Comparison of ENCODE assay signal across 12 cellular contexts in genomic region chr5:158877124-158877581, GRCh38.
DNase-seq lines count a peak whose midpoint lies in the region; ATAC-seq and TF ChIP-seq lines count a peak whose summit lies in the region.
"Had no signal": no experiment of that assay in that cellular context is flagged by ENCODE, and none has a peak within 500 bp of the region (broad histone marks: within the 10 kb centered on the region; RNA-seq: fewer than 3 reads in every experiment).

No MANE protein-coding gene starts in this region.

- 27 to 36% (median 29%) methylated on average over 4 of the region's 4 CpGs for WGBS in heart left ventricle, 4 donors

- no peaks in the 10 kb centered on the region for H3K27me3 ChIP-seq in ascending aorta
- no peaks in the 10 kb centered on the region for H3K27me3 ChIP-seq in heart left ventricle
- H3K27me3 ChIP-seq in lower lobe of right lung (ENCODE audit: low read depth): no peaks in the 10 kb centered on the region
- H3K27me3 ChIP-seq in MG63: no peaks in the 10 kb centered on the region

- ATAC-seq in heart left ventricle: peak in 3 of 4 donors; percentile 25 to 51 (median 27)
- no peak for ATAC-seq in lower lobe of right lung
- ATAC-seq: CD8-positive, alpha-beta T cell had no signal

- DNase-seq in ascending aorta (ENCODE audit: low spot score in 2 of 2): no peak
- DNase-seq in heart left ventricle: no peak
- DNase-seq in stromal cell of bone marrow (ENCODE audit: low read depth): peak; percentile 54
- no peak for DNase-seq in DMS153 treated with DMSO at 0.1 percent for 48 hours (lab: John Stamatoyannopoulos, UW; ENCODE audit: unreplicated experiment)
- no peak for DNase-seq in lower lobe of right lung
- no peak for DNase-seq in MG63
- DNase-seq: activated CD4-positive, CD25-positive, alpha-beta regulatory T cell treated with anti-CD3 and anti-CD28 coated beads, Interleukin-2, amount 50 U/mL, for 72 hours; CD8-positive, alpha-beta T cell; kidney glomerular epithelial cell; NCI-H1105 treated with DMSO at 0.1 percent for 48 hours; NCI-H510A treated with DMSO at 0.1 percent for 48 hours had no signal

- H3K4me3 ChIP-seq in ascending aorta (peak overlapping the region in 1 of 2 donors; percentile 16), heart left ventricle (peak overlapping the region in 1 of 12 donors; percentile 2), lower lobe of right lung (no peak overlapping the region), MG63 (no peak overlapping the region)

- intact Hi-C loops in ascending aorta (cut with DNase I) (loop anchor here (2.0 to 10.0 kb wide), 4 partner anchors 74 to 225 kb away; no protein-coding TSS in a partner anchor), heart left ventricle (cut with DNase I) (loop anchor here in 6 of 10 donors (5.0 to 10.0 kb wide), 6 partner anchors 152 to 225 kb away; partner anchors contain the start of gene EBF1 (in 4 of the 6)), lower lobe of right lung (cut with DNase I) (no loop called here)

- no peaks in the 10 kb centered on the region for H3K9me3 ChIP-seq in ascending aorta
- no peaks in the 10 kb centered on the region for H3K9me3 ChIP-seq in heart left ventricle
- no peaks in the 10 kb centered on the region for H3K9me3 ChIP-seq in lower lobe of right lung
- H3K9me3 ChIP-seq in MG63: no peaks in the 10 kb centered on the region

- H3K27ac ChIP-seq in ascending aorta (peak overlapping the region; percentile 55 to 71), heart left ventricle (peak overlapping the region in 11 of 12 donors; percentile 33 to 78 (median 69)), lower lobe of right lung (no peak overlapping the region)

- H3K36me3 ChIP-seq in ascending aorta (no peaks in the 10 kb centered on the region), heart left ventricle (no peaks in the 10 kb centered on the region), lower lobe of right lung (no peaks in the 10 kb centered on the region), MG63 (no peaks in the 10 kb centered on the region)

- no peak for TF ChIP-seq CTCF in ascending aorta (IDR thresholded peaks at IDR 0.05)
- TF ChIP-seq CTCF in heart left ventricle (IDR thresholded peaks at IDR 0.05): no peak
- TF ChIP-seq CTCF in lower lobe of right lung (IDR thresholded peaks at IDR 0.05): no peak

- TF ChIP-seq POLR2A in GM19099 (IDR thresholded peaks at IDR 0.05; ENCODE audit: extremely low read depth, insufficient read length, low read depth): peak; percentile 10
- no peak for TF ChIP-seq POLR2A in heart left ventricle (IDR thresholded peaks at IDR 0.05)

- peaks cover 3 to 55% of the 10 kb centered on the region in 2 donors for H3K4me1 ChIP-seq in ascending aorta
- H3K4me1 ChIP-seq in heart left ventricle: peaks cover 2 to 73% (median 35%) of the 10 kb centered on the region in 12 donors
- H3K4me1 ChIP-seq in lower lobe of right lung: peaks cover 14% of the 10 kb centered on the region

Comparison
In these comparisons a context has a peak if more than half of its experiments do, and no peak if none do; other contexts are left out.
1. ATAC-seq: peak in heart left ventricle (3 of 4); none in lower lobe of right lung (0 of 2).